Comparison of ENCODE assay signal across 25 cellular contexts in genomic region chr19:17286263-17286662, GRCh38.
"Had no signal": no experiment of that assay in that cellular context is flagged by ENCODE, and none has a peak within 500 bp of the region (broad histone marks: within the 10 kb centered on the region; RNA-seq: fewer than 3 reads in every experiment).

No MANE protein-coding gene starts in this region.

- H3K4me3 ChIP-seq: neural progenitor cell, ovary, psoas muscle, right lobe of liver, sigmoid colon, stomach, thoracic aorta, thyroid gland, tibial nerve, upper lobe of left lung, vagina had no signal

- H3K4me2 ChIP-seq: neural progenitor cell had no signal

- H3K27me3 ChIP-seq: ovary, right lobe of liver, vagina had no signal

- H3K9me3 ChIP-seq: ovary, psoas muscle, right lobe of liver, sigmoid colon, stomach, thoracic aorta, thyroid gland, tibial nerve, upper lobe of left lung, vagina had no signal

- H2AFZ ChIP-seq: neural progenitor cell, parathyroid adenoma had no signal

- H3K27ac ChIP-seq: neural progenitor cell, ovary, parathyroid adenoma, psoas muscle, right lobe of liver, sigmoid colon, stomach, thoracic aorta, thyroid gland, tibial nerve, upper lobe of left lung, vagina had no signal

- ATAC-seq: naive thymus-derived CD4-positive, alpha-beta T cell; natural killer cell; psoas muscle; right cardiac atrium; right lobe of liver; stimulated activated effector memory CD8-positive, alpha-beta T cell treated with anti-CD3 and anti-CD28 coated beads, Interleukin-12 subunit alpha, Interleukin-12 subunit beta, amount 100 ng/mL, for 72 hours; stimulated activated naive B cell treated with anti-CD40 and anti-IgM and Interleukin-4, amounts not matched to agents 10 μg/mL and 1 μg/mL and 100 μg/mL, for 72 hours had no signal

- H3K4me1 ChIP-seq: neural progenitor cell, parathyroid adenoma had no signal

- H3K36me3 ChIP-seq: neural progenitor cell, ovary, right lobe of liver, sigmoid colon, stomach, thoracic aorta, thyroid gland, upper lobe of left lung, vagina had no signal

- DNase-seq: naive thymus-derived CD4-positive, alpha-beta T cell; natural killer cell; occipital lobe; ovary; posterior cingulate gyrus; psoas muscle; right lobe of liver; sigmoid colon; small intestine; stimulated activated CD4-positive, alpha-beta T cell treated with anti-CD3 and anti-CD28 coated beads, Interleukin-15, amount 100 ng/mL, for 24 hours; stimulated activated CD4-positive, alpha-beta T cell treated with anti-CD3 and anti-CD28 coated beads, Interleukin-2, amount 100 ng/mL, for 24 hours; stimulated activated CD4-positive, alpha-beta T cell treated with anti-CD3 and anti-CD28 coated beads, Interleukin-2, amount 100 ng/mL, for 48 hours; stimulated activated CD4-positive, alpha-beta T cell treated with anti-CD3 and anti-CD28 coated beads, Interleukin-4, amount 100 ng/mL, for 24 hours; stimulated activated naive B cell treated with anti-CD40 and anti-IgM and Interleukin-4, amounts not matched to agents 10 μg/mL and 1 μg/mL and 100 μg/mL, for 72 hours; stimulated activated naive CD4-positive, alpha-beta T cell treated with Interleukin-2 at 50 U/mL for 16 hours; stomach; thyroid gland had no signal

- H3K79me2 ChIP-seq: parathyroid adenoma had no signal

- H3K9ac ChIP-seq: neural progenitor cell, parathyroid adenoma had no signal
